In genomic region chr14:70616646-70617045, GRCh38 we compare ENCODE assay signal across 24 cellular contexts.
"Had no signal": no experiment of that assay in that cellular context is flagged by ENCODE, and none has a peak within 500 bp of the region (broad histone marks: within the 10 kb centered on the region; RNA-seq: fewer than 3 reads in every experiment).

No MANE protein-coding gene starts in this region.

- H3K4me3 Mint-ChIP-seq: endodermal cell; naive thymus-derived CD8-positive, alpha-beta T cell; nephron progenitor cell; stimulated activated memory B cell treated with anti-CD40 and anti-IgM and Interleukin-4, amounts not matched to agents 10 μg/mL and 1 μg/mL and 100 μg/mL, for 72 hours had no signal

- H3K27me3 ChIP-seq: gastrocnemius medialis, spleen, testis, upper lobe of left lung had no signal

- ATAC-seq: gastrocnemius medialis; left ventricle myocardium superior; lower lobe of right lung; naive thymus-derived CD8-positive, alpha-beta T cell; right cardiac atrium; stimulated activated memory B cell treated with anti-CD40 and anti-IgM and Interleukin-4, amounts not matched to agents 10 μg/mL and 1 μg/mL and 100 μg/mL, for 72 hours; stimulated activated naive CD8-positive, alpha-beta T cell treated with anti-CD3 and anti-CD28 coated beads, Interleukin-15, Interleukin-2, amounts not matched to agents 100 U/mL and 50 U/mL, for 24 hours had no signal

- H3K27ac Mint-ChIP-seq: endodermal cell; naive thymus-derived CD8-positive, alpha-beta T cell; nephron progenitor cell; stimulated activated memory B cell treated with anti-CD40 and anti-IgM and Interleukin-4, amounts not matched to agents 10 μg/mL and 1 μg/mL and 100 μg/mL, for 72 hours had no signal

- H3K9me3 ChIP-seq: esophagus squamous epithelium, gastrocnemius medialis, lower lobe of right lung, prostate gland, sigmoid colon, spleen, testis, tibial artery, upper lobe of left lung had no signal

- FAIRE-seq: keratinocyte had no signal

- H3K27me3 Mint-ChIP-seq: stimulated activated memory B cell treated with anti-CD40 and anti-IgM and Interleukin-4, amounts not matched to agents 10 μg/mL and 1 μg/mL and 100 μg/mL, for 72 hours had no signal

- H3K27ac ChIP-seq: esophagus squamous epithelium, gastrocnemius medialis, lower lobe of right lung, prostate gland, sigmoid colon, skin epidermis, spleen, testis, tibial artery, upper lobe of left lung had no signal

- DNase-seq: cortex of kidney; endodermal cell; erythroblast; esophagus squamous epithelium; gastrocnemius medialis; head of caudate nucleus; left ventricle myocardium superior; lower lobe of right lung; naive thymus-derived CD8-positive, alpha-beta T cell; nephron progenitor cell; nucleus accumbens; right cardiac atrium; sigmoid colon; spleen; stimulated activated CD4-positive, alpha-beta T cell treated with anti-CD3 and anti-CD28 coated beads, Interleukin-4, amount 100 ng/mL, for 4 hours; stimulated activated naive CD8-positive, alpha-beta T cell treated with anti-CD3 and anti-CD28 coated beads, Interleukin-15, Interleukin-2, amounts not matched to agents 100 U/mL and 50 U/mL, for 24 hours; substantia nigra; testis; tibial artery; upper lobe of left lung had no signal

- H3K36me3 ChIP-seq: esophagus squamous epithelium, gastrocnemius medialis, lower lobe of right lung, prostate gland, sigmoid colon, spleen, tibial artery, upper lobe of left lung had no signal

- H3K9me3 Mint-ChIP-seq: endodermal cell; naive thymus-derived CD8-positive, alpha-beta T cell; nephron progenitor cell; stimulated activated memory B cell treated with anti-CD40 and anti-IgM and Interleukin-4, amounts not matched to agents 10 μg/mL and 1 μg/mL and 100 μg/mL, for 72 hours had no signal

- H3K4me1 ChIP-seq: esophagus squamous epithelium, gastrocnemius medialis, lower lobe of right lung, prostate gland, sigmoid colon, spleen, testis, tibial artery, upper lobe of left lung had no signal

- H3K36me3 Mint-ChIP-seq: naive thymus-derived CD8-positive, alpha-beta T cell; stimulated activated memory B cell treated with anti-CD40 and anti-IgM and Interleukin-4, amounts not matched to agents 10 μg/mL and 1 μg/mL and 100 μg/mL, for 72 hours had no signal

- H3K4me1 Mint-ChIP-seq: nephron progenitor cell; stimulated activated memory B cell treated with anti-CD40 and anti-IgM and Interleukin-4, amounts not matched to agents 10 μg/mL and 1 μg/mL and 100 μg/mL, for 72 hours had no signal

- H3K4me3 ChIP-seq: esophagus squamous epithelium, gastrocnemius medialis, lower lobe of right lung, prostate gland, sigmoid colon, skin epidermis, spleen, testis, tibial artery, upper lobe of left lung had no signal
